8 cellular contexts compared by ENCODE assay signal in the genomic region with DNA sequence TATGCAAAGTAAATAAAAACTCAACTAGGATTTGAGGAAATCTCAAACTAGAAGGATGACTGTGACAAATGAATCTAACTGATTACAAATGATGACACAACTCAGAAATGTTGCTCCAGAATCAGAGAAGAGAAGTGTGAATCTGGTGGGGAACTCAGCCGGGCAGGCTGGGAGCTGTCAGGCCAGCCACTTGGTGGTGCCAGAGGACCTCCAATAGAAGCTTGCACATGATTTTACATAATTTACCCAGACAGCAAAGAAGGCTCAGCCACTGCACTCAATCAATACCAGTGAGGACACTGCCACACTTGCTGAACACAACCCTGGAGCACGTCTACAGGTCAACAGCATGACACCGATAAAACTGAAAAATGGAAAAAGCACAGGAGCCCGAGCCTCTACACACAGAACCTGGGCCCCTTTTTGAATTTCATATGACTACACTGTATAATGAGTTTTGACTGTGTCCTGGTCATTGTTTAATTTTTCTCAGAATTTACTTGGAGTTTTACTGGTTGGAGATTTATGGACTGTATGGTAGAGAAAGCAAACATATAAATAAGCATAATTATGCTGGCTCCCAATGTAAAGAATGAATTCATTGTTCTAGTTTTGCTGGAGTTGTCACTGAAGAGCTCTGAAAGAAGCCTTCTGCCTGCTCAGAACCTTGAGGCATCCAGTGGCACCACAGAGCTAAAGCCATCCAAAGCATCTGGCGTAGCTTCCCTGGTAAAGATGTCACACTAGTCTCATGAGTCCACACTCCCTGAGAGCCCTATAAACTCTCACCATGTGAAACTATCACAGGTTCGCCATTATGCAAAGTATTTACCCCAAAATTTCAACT.
DNase-seq lines count a peak whose midpoint lies in the region; ATAC-seq and TF ChIP-seq lines count a peak whose summit lies in the region.

No MANE protein-coding gene starts in this region.

- no peaks in the 10 kb centered on the region for H3K9me3 ChIP-seq in Karpas-422 (ENCODE audit: low read length)
- no peaks in the 10 kb centered on the region for H3K9me3 ChIP-seq in RWPE2 (ENCODE audit: severe bottlenecking)
- no peaks in the 10 kb centered on the region for H3K9me3 ChIP-seq in ascending aorta

- TF ChIP-seq CTCF in RWPE2 (IDR thresholded peaks at IDR 0.05; ENCODE audit: poor library complexity, severe bottlenecking) (peak; percentile 91), ascending aorta (IDR thresholded peaks at IDR 0.05) (peak; percentile 78 to 90 (median 83)), retinal pigment epithelial cell (conservative IDR thresholded peaks at IDR 0.05; ENCODE audit: low read depth, low read length) (peak; percentile 92)

- no peak overlapping the region for H3K9ac ChIP-seq in Karpas-422 (ENCODE audit: low read length)

- ATAC-seq in GM21526 (IDR thresholded peaks at IDR 0.05; ENCODE audit: low FRiP score, unreplicated experiment) (peak; percentile 89), RWPE2 (ENCODE audit: low read depth) (peak; percentile 95)

- H2AFZ ChIP-seq in Karpas-422 (ENCODE audit: low read length) = no peak overlapping the region

- no peaks in the 10 kb centered on the region for H3K36me3 ChIP-seq in Karpas-422 (ENCODE audit: insufficient read depth, low read length)
- H3K36me3 ChIP-seq in RWPE2 (ENCODE audit: low read depth) = no peaks in the 10 kb centered on the region
- no peaks in the 10 kb centered on the region for H3K36me3 ChIP-seq in ascending aorta

- H4K20me1 ChIP-seq in Karpas-422 (ENCODE audit: insufficient read depth, low read depth, low read length) = no peaks in the 10 kb centered on the region

- H3K27ac ChIP-seq in Karpas-422 (ENCODE audit: low read length) (no peak overlapping the region), RWPE2 (ENCODE audit: poor library complexity, severe bottlenecking) (no peak overlapping the region), ascending aorta (no peak overlapping the region)

- no peak overlapping the region for H3K4me2 ChIP-seq in Karpas-422 (ENCODE audit: low read depth, low read length, poor library complexity, severe bottlenecking)

- H3K27me3 ChIP-seq in Karpas-422 (ENCODE audit: low read length) (no peaks in the 10 kb centered on the region), RWPE2 (ENCODE audit: insufficient read depth, poor library complexity, severe bottlenecking) (no peaks in the 10 kb centered on the region), ascending aorta (no peaks in the 10 kb centered on the region)

- H3K4me3 ChIP-seq in Karpas-422 (ENCODE audit: low read length) (no peak overlapping the region), RWPE2 (ENCODE audit: severe bottlenecking) (no peak overlapping the region), ascending aorta (no peak overlapping the region), retinal pigment epithelial cell (ENCODE audit: low read length) (no peak overlapping the region)

- DNase-seq in DMS153 (lab: John Stamatoyannopoulos, UW) (peak; percentile 38), Karpas-422 (peak; percentile 87), RWPE2 (ENCODE audit: low spot score) (no peak), ascending aorta (ENCODE audit: low spot score in 2 of 2) (peak in 1 of 2 donors; percentile 77), hepatic stellate cell (ENCODE audit: low spot score) (peak; percentile 80), retinal pigment epithelial cell (ENCODE audit: low read depth) (peak; percentile 21), GDM1 (lab: John Stamatoyannopoulos, UW) (no peak)

- H3K9me2 ChIP-seq in Karpas-422 (replicated peaks; ENCODE audit: insufficient read depth, low read length) = no peaks in the 10 kb centered on the region

- H3K4me1 ChIP-seq in Karpas-422 (ENCODE audit: low read length) = no peaks in the 10 kb centered on the region
- no peaks in the 10 kb centered on the region for H3K4me1 ChIP-seq in RWPE2 (ENCODE audit: insufficient read depth, poor library complexity, severe bottlenecking)
- H3K4me1 ChIP-seq in ascending aorta = peaks cover 0 to 3% of the 10 kb centered on the region in 2 donors

- H3K79me2 ChIP-seq in Karpas-422 (ENCODE audit: low read length) = no peaks in the 10 kb centered on the region

- intact Hi-C loops in ascending aorta (cut with DNase I) = loop anchor here (1.0 to 5.0 kb wide), 6 partner anchors 62 to 682 kb away; no protein-coding TSS in a partner anchor

Comparison
In these comparisons a context has a peak if more than half of its experiments do, and no peak if none do; other contexts are left out.
1. DNase-seq: peak in DMS153 (single experiment), Karpas-422 (single experiment), hepatic stellate cell (single experiment) and retinal pigment epithelial cell (single experiment); none in RWPE2 (single experiment) and GDM1 (single experiment).
2. Peak in every context shown above with its lines, with median percentiles within 50 percentile points of each other: CTCF ChIP-seq.